ENCODE assay signal across 12 cellular contexts in the genomic region with DNA sequence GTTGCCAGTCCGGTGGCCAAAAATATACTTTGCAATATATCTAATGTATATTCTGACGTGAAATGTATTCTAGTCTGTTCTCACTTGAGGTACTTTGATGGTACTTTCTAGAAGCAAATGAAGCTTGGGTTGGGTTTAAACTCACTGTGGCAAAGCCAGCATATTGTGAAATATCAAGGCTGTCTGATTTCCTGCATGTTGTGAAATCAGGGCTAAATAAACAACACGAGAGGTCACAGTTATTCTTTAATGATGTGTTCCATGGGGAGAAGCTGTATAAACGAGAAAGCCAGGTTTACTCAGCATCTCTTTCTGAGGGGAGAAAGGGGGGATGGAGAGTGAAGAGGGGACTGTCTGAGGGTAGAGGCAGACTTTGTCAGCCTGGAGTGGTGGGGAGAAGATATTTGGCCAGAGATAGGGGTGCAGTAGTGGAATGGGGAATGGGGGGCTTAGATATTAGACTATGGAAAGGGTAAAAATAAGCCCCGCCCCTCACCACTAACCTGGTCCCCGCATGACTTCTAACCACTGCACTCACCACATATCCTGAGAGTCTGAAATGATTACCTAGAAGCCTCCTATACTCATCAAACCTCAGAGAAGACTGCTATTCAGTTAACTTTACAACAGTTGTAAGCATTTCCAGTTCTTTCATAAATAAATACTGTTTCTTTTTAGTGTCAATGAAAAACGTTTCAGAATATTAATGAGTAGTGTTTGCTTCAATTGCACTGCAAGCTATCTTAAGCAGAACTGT. TPM values are rescaled to one million over a fixed set of nuclear protein-coding genes. Genes with fewer than 3 reads are reported as not detected.
DNase-seq lines count a peak whose midpoint lies in the region; ATAC-seq, FAIRE-seq and TF ChIP-seq lines count a peak whose summit lies in the region.
"Had no signal": no experiment of that assay in that cellular context is flagged by ENCODE, and none has a peak within 500 bp of the region (broad histone marks: within the 10 kb centered on the region; RNA-seq: fewer than 3 reads in every experiment).

No MANE protein-coding gene starts in this region.

- no peaks in the 10 kb centered on the region for H3K79me2 ChIP-seq in K562 (ENCODE audit: control insufficient read depth, insufficient read depth, low read length)
- H3K79me2 ChIP-seq in HepG2 (ENCODE audit: insufficient read depth, low read length), result no peaks in the 10 kb centered on the region

- no peak overlapping the region for H3K9ac ChIP-seq in K562 (ENCODE audit: insufficient read depth in 1 of 2, low read depth in 2 of 2, low read length in 2 of 2)
- H3K9ac ChIP-seq in HepG2 (ENCODE audit: insufficient read depth, low read depth, low read length), result no peak overlapping the region

- H3K4me1 Mint-ChIP-seq in activated T-helper 2 cell treated with anti-CD3 and anti-CD28 coated beads, Interferon-gamma antibody, Interleukin-2, Interleukin-4, amounts not matched to agents 10 μg/mL and 5 μg/mL and 100 μg/mL, durations not matched to agents 14 hours and 24 hours and 36 hours (ENCODE audit: low read depth), result peaks cover 4% of the 10 kb centered on the region
- peaks cover 11% of the 10 kb centered on the region for H3K4me1 Mint-ChIP-seq in endothelial cell (ENCODE audit: unreplicated experiment)

- TF ChIP-seq POLR2A in K562 (conservative IDR thresholded peaks at IDR 0.05) (no peak), HepG2 (IDR thresholded peaks at IDR 0.05; ENCODE audit: insufficient read depth in 1 of 2, low read depth in 2 of 2, low read length in 2 of 2) (no peak), vagina (IDR thresholded peaks at IDR 0.05) (no peak)

- H3K27ac ChIP-seq in K562 (ENCODE audit: extremely low read depth, low read depth, low read length) (no peak overlapping the region), HepG2 (ENCODE audit: extremely low read length, insufficient read depth, low read length) (no peak overlapping the region), vagina (peak overlapping the region; percentile 76)

- H3K4me3 Mint-ChIP-seq in activated T-helper 2 cell treated with anti-CD3 and anti-CD28 coated beads, Interferon-gamma antibody, Interleukin-2, Interleukin-4, amounts not matched to agents 10 μg/mL and 5 μg/mL and 100 μg/mL, durations not matched to agents 14 hours and 24 hours and 36 hours (ENCODE audit: low read depth), result no peak overlapping the region
- H3K4me3 Mint-ChIP-seq in endothelial cell (ENCODE audit: unreplicated experiment), result no peak overlapping the region
- H3K4me3 Mint-ChIP-seq: activated CD8-positive, alpha-beta memory T cell treated with anti-CD3 and anti-CD28 coated beads, Interleukin-2, amount 10 ng/mL, durations not matched to agents 7 days and 5 days had no signal

- no peak overlapping the region for H3K27ac Mint-ChIP-seq in activated T-helper 2 cell treated with anti-CD3 and anti-CD28 coated beads, Interferon-gamma antibody, Interleukin-2, Interleukin-4, amounts not matched to agents 10 μg/mL and 5 μg/mL and 100 μg/mL, durations not matched to agents 14 hours and 24 hours and 36 hours
- no peak overlapping the region for H3K27ac Mint-ChIP-seq in endothelial cell (ENCODE audit: unreplicated experiment)
- H3K27ac Mint-ChIP-seq: activated CD8-positive, alpha-beta memory T cell treated with anti-CD3 and anti-CD28 coated beads, Interleukin-2, amount 10 ng/mL, durations not matched to agents 7 days and 5 days had no signal

- no peaks in the 10 kb centered on the region for H3K9me3 Mint-ChIP-seq in activated T-helper 2 cell treated with anti-CD3 and anti-CD28 coated beads, Interferon-gamma antibody, Interleukin-2, Interleukin-4, amounts not matched to agents 10 μg/mL and 5 μg/mL and 100 μg/mL, durations not matched to agents 14 hours and 24 hours and 36 hours
- H3K9me3 Mint-ChIP-seq in endothelial cell (ENCODE audit: unreplicated experiment), result no peaks in the 10 kb centered on the region

- in situ Hi-C loops in K562 (cut with MboI) (no loop called here), HepG2 (cut with HindIII; ENCODE audit: extremely low pct_ligation_motif_present, low pct_unique_long_range_greater_than_20kb) (no loop called here)

- H2AFZ ChIP-seq in K562 (ENCODE audit: low read depth, low read length) (no peak overlapping the region), HepG2 (ENCODE audit: low read length) (no peak overlapping the region)

- peaks cover 35% of the 10 kb centered on the region for H3K27me3 Mint-ChIP-seq in activated T-helper 2 cell treated with anti-CD3 and anti-CD28 coated beads, Interferon-gamma antibody, Interleukin-2, Interleukin-4, amounts not matched to agents 10 μg/mL and 5 μg/mL and 100 μg/mL, durations not matched to agents 14 hours and 24 hours and 36 hours (ENCODE audit: low read depth)
- H3K27me3 Mint-ChIP-seq in endothelial cell (ENCODE audit: unreplicated experiment), result peaks cover 10% of the 10 kb centered on the region

- DNase-seq in Right ventricle myocardium superior, result no peak
- no peak for DNase-seq in cardiac septum (ENCODE audit: low spot score)
- DNase-seq in K562 (ENCODE audit: extremely low read depth in 1 of 4, low spot score in 3 of 4), result no peak
- DNase-seq in HepG2 (ENCODE audit: low spot score), result peak; percentile 62
- DNase-seq in vagina (ENCODE audit: extremely low spot score in 2 of 2), result no peak
- no peak for DNase-seq in activated T-helper 2 cell treated with anti-CD3 and anti-CD28 coated beads, Interferon-gamma antibody, Interleukin-2, Interleukin-4, amounts not matched to agents 10 μg/mL and 5 μg/mL and 100 μg/mL, durations not matched to agents 14 hours and 24 hours and 36 hours (ENCODE audit: low spot score)
- no peak for DNase-seq in endothelial cell (ENCODE audit: low spot score)
- DNase-seq in NCI-H146 (lab: John Stamatoyannopoulos, UW), result no peak
- DNase-seq: activated CD8-positive, alpha-beta memory T cell treated with anti-CD3 and anti-CD28 coated beads, Interleukin-2, amount 10 ng/mL, durations not matched to agents 7 days and 5 days; head of caudate nucleus; NCI-H510A; stimulated activated CD4-positive, alpha-beta T cell treated with anti-CD3 and anti-CD28 coated beads, Interleukin-2, amount 100 ng/mL, for 24 hours had no signal

- H3K36me3 Mint-ChIP-seq in activated T-helper 2 cell treated with anti-CD3 and anti-CD28 coated beads, Interferon-gamma antibody, Interleukin-2, Interleukin-4, amounts not matched to agents 10 μg/mL and 5 μg/mL and 100 μg/mL, durations not matched to agents 14 hours and 24 hours and 36 hours (ENCODE audit: low read depth), result no peaks in the 10 kb centered on the region
- peaks cover 4% of the 10 kb centered on the region for H3K36me3 Mint-ChIP-seq in endothelial cell (ENCODE audit: low read depth, unreplicated experiment)
- H3K36me3 Mint-ChIP-seq: activated CD8-positive, alpha-beta memory T cell treated with anti-CD3 and anti-CD28 coated beads, Interleukin-2, amount 10 ng/mL, durations not matched to agents 7 days and 5 days had no signal

- intact Hi-C loops in Right ventricle myocardium superior (cut with DNase I), result no loop called here
- intact Hi-C loops in cardiac septum (cut with DNase I), result no loop called here
- intact Hi-C loops in K562 (cut with micrococcal nuclease), result no loop called here
- intact Hi-C loops in HepG2 (cut with micrococcal nuclease; ENCODE audit: unreplicated experiment), result no loop called here
- intact Hi-C loops in vagina (cut with DNase I), result loop anchor here (10.0 kb wide), 2 partner anchors 85 to 525 kb away; a partner anchor contains a TSS
- intact Hi-C loops in activated T-helper 2 cell treated with anti-CD3 and anti-CD28 coated beads, Interferon-gamma antibody, Interleukin-2, Interleukin-4, amounts not matched to agents 10 μg/mL and 5 μg/mL and 100 μg/mL, durations not matched to agents 14 hours and 24 hours and 36 hours (cut with micrococcal nuclease), result no loop called here

- H3K9me3 ChIP-seq in K562 (replicated peaks; ENCODE audit: control insufficient read depth, insufficient read depth, low read depth, low read length) (no peaks in the 10 kb centered on the region), HepG2 (ENCODE audit: low read length) (no peaks in the 10 kb centered on the region), vagina (no peaks in the 10 kb centered on the region)

- TF ChIP-seq EP300 in K562 (IDR thresholded peaks at IDR 0.05; ENCODE audit: low read length) (no peak), HepG2 (IDR thresholded peaks at IDR 0.05; ENCODE audit: low read depth in 2 of 2, low read length in 2 of 2) (peak; percentile 54 to 66; a peak in 3 of 4 replicates), HepG2 (CRISPR knock-in tag; IDR thresholded peaks at IDR 0.05; ENCODE audit: borderline replicate concordance) (peak; percentile 28; the same call in 1 of the 2 replicates)

- peaks cover under 1 to 10% of the 10 kb centered on the region in 2 experiments; a peak in 4 of 5 replicates for H3K4me1 ChIP-seq in K562 (replicated peaks in 1 of 2; ENCODE audit: control insufficient read depth in 2 of 2, insufficient read depth in 2 of 2, low read length in 2 of 2)
- peaks cover 54% of the 10 kb centered on the region for H3K4me1 ChIP-seq in HepG2 (ENCODE audit: insufficient read depth, low read length)
- H3K4me1 ChIP-seq in vagina, result peaks cover 16% of the 10 kb centered on the region

- 28% methylated on average over 7 of the region's 7 CpGs for WGBS in K562 (ENCODE audit: insufficient coverage, low coverage, missing lambda C conversion rate)
- 5% methylated on average over 7 of the region's 7 CpGs for WGBS in HepG2 (ENCODE audit: low lambda C conversion rate)

- H3K27me3 ChIP-seq in K562 (ENCODE audit: control insufficient read depth in 2 of 2, insufficient read depth in 2 of 2, low read length in 2 of 2) (no peaks in the 10 kb centered on the region), HepG2 (ENCODE audit: control insufficient read depth in 1 of 2, insufficient read depth in 2 of 2, low read length in 2 of 2) (no peaks in the 10 kb centered on the region), vagina (no peaks in the 10 kb centered on the region)

- no peaks in the 10 kb centered on the region for H3K9me1 ChIP-seq in K562 (ENCODE audit: control insufficient read depth, insufficient read depth, low read length)

- FAIRE-seq in K562 (lab: Jason Lieb, UNC) (no peak), HepG2 (lab: Jason Lieb, UNC) (no peak)

- CTCF ChIA-PET in K562 (lab: Yijun Ruan, JAX; ENCODE audit: low intra/inter-chr PET ratio), result no interaction called here
- CTCF ChIA-PET in HepG2 (lab: Yijun Ruan, JAX; ENCODE audit: low intra/inter-chr PET ratio, low total read pairs), result no interaction called here

- TF ChIP-seq RAD21 in K562 (CRISPR knock-in tag; conservative IDR thresholded peaks at IDR 0.05 in 1 of 2, IDR thresholded peaks at IDR 0.05 in 1 of 2) (no peak), HepG2 (CRISPR knock-in tag; IDR thresholded peaks at IDR 0.05) (no peak)

- POLR2A ChIA-PET in K562 (lab: Yijun Ruan, JAX), result interaction anchor here (1.3 kb wide), 1 partner anchor 14 kb away, joined by 4 read pairs; no protein-coding TSS in a partner anchor
- POLR2A ChIA-PET in HepG2 (lab: Yijun Ruan, JAX), result no interaction called here

- no peak overlapping the region for H3K4me2 ChIP-seq in K562 (ENCODE audit: insufficient read depth, low read length)
- no peak overlapping the region for H3K4me2 ChIP-seq in HepG2 (ENCODE audit: low read depth, low read length)

- H4K20me1 ChIP-seq in K562 (replicated peaks; ENCODE audit: control insufficient read depth, insufficient read depth, low read length), result no peaks in the 10 kb centered on the region
- H4K20me1 ChIP-seq in HepG2 (ENCODE audit: insufficient read depth, low read length), result no peaks in the 10 kb centered on the region

- TF ChIP-seq CTCF in K562 (IDR thresholded peaks at IDR 0.05 in 2 of 3, conservative IDR thresholded peaks at IDR 0.05 in 1 of 3; ENCODE audit: insufficient read depth in 2 of 3, low read depth in 1 of 3, low read length in 3 of 3) (no peak), HepG2 (CRISPR knock-in tag; IDR thresholded peaks at IDR 0.05) (no peak), vagina (IDR thresholded peaks at IDR 0.05) (no peak), endothelial cell (IDR thresholded peaks at IDR 0.05; ENCODE audit: unreplicated experiment) (no peak)

- BruUV-seq in K562 (replicated peaks; lab: Mats Ljungman, UMichigan), result no TSS peak
- BruUV-seq in HepG2 (replicated peaks; lab: Mats Ljungman, UMichigan), result no TSS peak

- H3K36me3 ChIP-seq in K562 (ENCODE audit: control insufficient read depth, insufficient read depth, low read length) (no peaks in the 10 kb centered on the region), HepG2 (replicated peaks in 1 of 2; ENCODE audit: control insufficient read depth in 1 of 2, insufficient read depth in 2 of 2, low read length in 2 of 2) (no peaks in the 10 kb centered on the region), vagina (no peaks in the 10 kb centered on the region)

- H3K4me3 ChIP-seq in K562 (no peak overlapping the region), HepG2 (replicated peaks in 1 of 3; ENCODE audit: insufficient read depth in 1 of 3, low read depth in 2 of 3, low read length in 3 of 3) (no peak overlapping the region), vagina (no peak overlapping the region)

- peak; percentile 68 for ATAC-seq in Right ventricle myocardium superior (ENCODE audit: poor library complexity)
- ATAC-seq in K562, result no peak
- ATAC-seq in HepG2, result peak; percentile 60
- ATAC-seq: activated CD8-positive, alpha-beta memory T cell treated with anti-CD3 and anti-CD28 coated beads, Interleukin-2, amount 10 ng/mL, durations not matched to agents 7 days and 5 days had no signal

RNA-seq across cellular contexts. Expression of a gene that starts 5.9 kb away (rescaled TPM):
- total RNA-seq in Right ventricle myocardium superior (96.3 TPM), cardiac septum (114 TPM), K562 (2014; rRNA removed) (17.8 and 17.9 TPM in 2 replicates), K562 (2014; rRNA removed; fragmentation: Illumina TruSeq; extraction: Trizol) (19.3 and 20.0 TPM in 2 replicates), K562 (2015; rRNA removed; fragmentation: Illumina TruSeq; extraction: Trizol) (25.8 TPM in 2 replicates), K562 (2021) (16.6 and 18.4 TPM in 2 replicates), HepG2 (2016; rRNA removed; fragmentation: Illumina TruSeq; extraction: Trizol) (23.5 and 43.4 TPM in 2 replicates), vagina (156 TPM), endothelial cell (ENCODE audit: unreplicated experiment) (181 TPM)
- total RNA-seq in K562 (2011; cell fraction: chromatin; rRNA removed; ENCODE audit: low replicate concordance), result 31.3 and 49.9 TPM in 2 replicates
- 18.7 and 26.6 TPM in 2 replicates for total RNA-seq in K562 (2011; cell fraction: nucleolus; rRNA removed)
- 35.0 and 62.6 TPM in 2 replicates for total RNA-seq in K562 (2011; cell fraction: nucleoplasm; rRNA removed)
- polyA plus RNA-seq in K562 (2011; rRNA removed) (17.3 and 21.0 TPM in 2 replicates), K562 (2014; fragmentation: Illumina TruSeq; extraction: Trizol) (16.9 and 18.9 TPM in 2 replicates), K562 (2014; fragmentation: Nextera tagmentation; extraction: Ambion mirVana) (1 to 10 TPM; 6.1 to 8.8 TPM), K562 (2014; rRNA removed) (10.1 and 14.9 TPM in 2 replicates), HepG2 (2011; rRNA removed) (40.6 and 45.9 TPM in 2 replicates)
- polyA plus RNA-seq in K562 (2011; cell fraction: cytosol; rRNA removed), result 5.9 and 9.0 TPM in 2 replicates
- polyA plus RNA-seq in K562 (2011; cell fraction: nucleus; rRNA removed), result 10.3 and 14.5 TPM in 2 replicates
- polyA plus RNA-seq in K562 (2012), result 14.0 and 25.8 TPM in 2 replicates
- 47.7 and 52.6 TPM in 2 replicates for polyA minus RNA-seq in K562 (2011; rRNA and poly(A)+ RNA removed)
- 10.3 and 19.3 TPM in 2 replicates for polyA minus RNA-seq in K562 (2011; cell fraction: cytosol; rRNA and poly(A)+ RNA removed)
- polyA minus RNA-seq in K562 (2011; cell fraction: nucleus; rRNA and poly(A)+ RNA removed), result 16.0 and 24.0 TPM in 2 replicates
- total RNA-seq in HepG2 (2016; cell fraction: cytosol; rRNA removed; fragmentation: Illumina TruSeq; extraction: Trizol; ENCODE audit: low read depth), result 3.4 and 5.0 TPM in 2 replicates
- 27.0 and 44.9 TPM in 2 replicates for total RNA-seq in HepG2 (2016; cell fraction: insoluble cytoplasmic fraction; rRNA removed; fragmentation: Illumina TruSeq; extraction: Trizol)
- 11.4 and 14.4 TPM in 2 replicates for total RNA-seq in HepG2 (2016; cell fraction: membrane; rRNA removed; fragmentation: Illumina TruSeq; extraction: Trizol)
- 46.8 and 54.9 TPM in 2 replicates for total RNA-seq in HepG2 (2016; cell fraction: nucleus; rRNA removed; fragmentation: Illumina TruSeq; extraction: Trizol)
- 21.7 and 39.6 TPM in 2 replicates for polyA plus RNA-seq in HepG2 (2011; cell fraction: cytosol; rRNA removed)
- polyA plus RNA-seq in HepG2 (2011; cell fraction: nucleus; rRNA removed), result 16.5 and 20.8 TPM in 2 replicates
- polyA plus RNA-seq in HepG2 (2012), result 49.6 and 72.8 TPM in 2 replicates
- 2.5 and 3.1 TPM in 2 replicates for polyA plus RNA-seq in HepG2 (2016; cell fraction: cytosol; fragmentation: Illumina TruSeq; extraction: Trizol; ENCODE audit: low read depth)
- 20.1 and 21.1 TPM in 2 replicates for polyA plus RNA-seq in HepG2 (2016; cell fraction: insoluble cytoplasmic fraction; fragmentation: Illumina TruSeq; extraction: Trizol; ENCODE audit: low read depth)
- polyA plus RNA-seq in HepG2 (2016; cell fraction: membrane; fragmentation: Illumina TruSeq; extraction: Trizol; ENCODE audit: low read depth), result 6.3 and 6.6 TPM in 2 replicates
- polyA plus RNA-seq in HepG2 (2016; cell fraction: nucleus; fragmentation: Illumina TruSeq; extraction: Trizol; ENCODE audit: insufficient read depth, low read depth), result 41.0 and 42.6 TPM in 2 replicates
- polyA minus RNA-seq in HepG2 (2011; rRNA and poly(A)+ RNA removed; ENCODE audit: low replicate concordance), result 35.5 and 55.9 TPM in 2 replicates
- 46.9 and 76.7 TPM in 2 replicates for polyA minus RNA-seq in HepG2 (2011; cell fraction: cytosol; rRNA and poly(A)+ RNA removed)
- 69.5 and 87.4 TPM in 2 replicates for polyA minus RNA-seq in HepG2 (2011; cell fraction: nucleus; rRNA and poly(A)+ RNA removed)
- total RNA-seq in activated T-helper 2 cell treated with anti-CD3 and anti-CD28 coated beads, Interferon-gamma antibody, Interleukin-2, Interleukin-4, amounts not matched to agents 10 μg/mL and 5 μg/mL and 100 μg/mL, durations not matched to agents 14 hours and 24 hours and 36 hours, result 1.3 and 1.9 TPM in 2 replicates

RNA-seq across cellular contexts. Expression of a gene that starts 32.0 kb away (rescaled TPM):
- total RNA-seq in Right ventricle myocardium superior, result 2.0 TPM
- 2.9 TPM for total RNA-seq in cardiac septum
- 1.3 and 1.8 TPM in 2 replicates for total RNA-seq in K562 (2011; cell fraction: chromatin; rRNA removed; ENCODE audit: low replicate concordance)
- 0.50 and 0.66 TPM in 2 replicates for total RNA-seq in K562 (2011; cell fraction: nucleolus; rRNA removed)
- total RNA-seq in K562 (2011; cell fraction: nucleoplasm; rRNA removed), result 1.5 and 5.1 TPM in 2 replicates
- 3.6 and 3.7 TPM in 2 replicates for total RNA-seq in K562 (2014; rRNA removed)
- 6.4 and 7.4 TPM in 2 replicates for total RNA-seq in K562 (2014; rRNA removed; fragmentation: Illumina TruSeq; extraction: Trizol)
- 12.0 and 15.6 TPM in 2 replicates for total RNA-seq in K562 (2015; rRNA removed; fragmentation: Illumina TruSeq; extraction: Trizol)
- total RNA-seq in K562 (2021), result 3.7 and 4.8 TPM in 2 replicates
- 0.38 and 4.8 TPM in 2 replicates for polyA plus RNA-seq in K562 (2011; rRNA removed)
- 1.2 TPM in 1 of 2 replicates, not detected in the other for polyA plus RNA-seq in K562 (2011; cell fraction: cytosol; rRNA removed)
- 0.07 and 1.3 TPM in 2 replicates for polyA plus RNA-seq in K562 (2011; cell fraction: nucleus; rRNA removed)
- polyA plus RNA-seq in K562 (2012), result 15.5 and 15.6 TPM in 2 replicates
- polyA plus RNA-seq in K562 (2014; fragmentation: Illumina TruSeq; extraction: Trizol), result 5.5 and 6.9 TPM in 2 replicates
- 10 to 100 TPM; 11.8 to 12.4 TPM for polyA plus RNA-seq in K562 (2014; fragmentation: Nextera tagmentation; extraction: Ambion mirVana)
- polyA plus RNA-seq in K562 (2014; rRNA removed), result 5.0 and 5.9 TPM in 2 replicates
- 0.27 and 3.5 TPM in 2 replicates for polyA minus RNA-seq in K562 (2011; rRNA and poly(A)+ RNA removed)
- 1.0 TPM in 1 of 2 replicates, not detected in the other for polyA minus RNA-seq in K562 (2011; cell fraction: cytosol; rRNA and poly(A)+ RNA removed)
- 0.56 and 0.81 TPM in 2 replicates for polyA minus RNA-seq in K562 (2011; cell fraction: nucleus; rRNA and poly(A)+ RNA removed)
- total RNA-seq in HepG2 (2016; rRNA removed; fragmentation: Illumina TruSeq; extraction: Trizol), result 0.29 and 0.33 TPM in 2 replicates
- total RNA-seq in HepG2 (2016; cell fraction: cytosol; rRNA removed; fragmentation: Illumina TruSeq; extraction: Trizol; ENCODE audit: low read depth), result 0.30 TPM in 1 of 2 replicates, not detected in the other
- total RNA-seq in HepG2 (2016; cell fraction: insoluble cytoplasmic fraction; rRNA removed; fragmentation: Illumina TruSeq; extraction: Trizol), result 0.37 and 0.65 TPM in 2 replicates
- total RNA-seq in HepG2 (2016; cell fraction: membrane; rRNA removed; fragmentation: Illumina TruSeq; extraction: Trizol), result 0.25 and 0.41 TPM in 2 replicates
- total RNA-seq in HepG2 (2016; cell fraction: nucleus; rRNA removed; fragmentation: Illumina TruSeq; extraction: Trizol), result 0.31 and 0.50 TPM in 2 replicates
- polyA plus RNA-seq in HepG2 (2011; rRNA removed), result 0.60 and 0.66 TPM in 2 replicates
- polyA plus RNA-seq in HepG2 (2011; cell fraction: cytosol; rRNA removed), result 0.24 and 0.50 TPM in 2 replicates
- polyA plus RNA-seq in HepG2 (2011; cell fraction: nucleus; rRNA removed), result 0.06 and 1.5 TPM in 2 replicates
- 1.2 and 1.8 TPM in 2 replicates for polyA plus RNA-seq in HepG2 (2012)
- polyA plus RNA-seq in HepG2 (2016; cell fraction: cytosol; fragmentation: Illumina TruSeq; extraction: Trizol; ENCODE audit: low read depth), result 0.27 and 0.29 TPM in 2 replicates
- 0.29 and 0.50 TPM in 2 replicates for polyA plus RNA-seq in HepG2 (2016; cell fraction: insoluble cytoplasmic fraction; fragmentation: Illumina TruSeq; extraction: Trizol; ENCODE audit: low read depth)
- not detected in 2 replicates for polyA plus RNA-seq in HepG2 (2016; cell fraction: membrane; fragmentation: Illumina TruSeq; extraction: Trizol; ENCODE audit: low read depth)
- polyA plus RNA-seq in HepG2 (2016; cell fraction: nucleus; fragmentation: Illumina TruSeq; extraction: Trizol; ENCODE audit: insufficient read depth, low read depth), result 0.44 TPM in 1 of 2 replicates, not detected in the other
- 0.02 TPM in 1 of 2 replicates, not detected in the other for polyA minus RNA-seq in HepG2 (2011; rRNA and poly(A)+ RNA removed; ENCODE audit: low replicate concordance)
- 0.69 TPM in 1 of 2 replicates, not detected in the other for polyA minus RNA-seq in HepG2 (2011; cell fraction: cytosol; rRNA and poly(A)+ RNA removed)
- 1.5 and 1.9 TPM in 2 replicates for polyA minus RNA-seq in HepG2 (2011; cell fraction: nucleus; rRNA and poly(A)+ RNA removed)
- 0.49 TPM for total RNA-seq in vagina
- not detected in 2 replicates for total RNA-seq in activated T-helper 2 cell treated with anti-CD3 and anti-CD28 coated beads, Interferon-gamma antibody, Interleukin-2, Interleukin-4, amounts not matched to agents 10 μg/mL and 5 μg/mL and 100 μg/mL, durations not matched to agents 14 hours and 24 hours and 36 hours
- total RNA-seq in endothelial cell (ENCODE audit: unreplicated experiment), result 1.1 TPM
